In the genomic region with DNA sequence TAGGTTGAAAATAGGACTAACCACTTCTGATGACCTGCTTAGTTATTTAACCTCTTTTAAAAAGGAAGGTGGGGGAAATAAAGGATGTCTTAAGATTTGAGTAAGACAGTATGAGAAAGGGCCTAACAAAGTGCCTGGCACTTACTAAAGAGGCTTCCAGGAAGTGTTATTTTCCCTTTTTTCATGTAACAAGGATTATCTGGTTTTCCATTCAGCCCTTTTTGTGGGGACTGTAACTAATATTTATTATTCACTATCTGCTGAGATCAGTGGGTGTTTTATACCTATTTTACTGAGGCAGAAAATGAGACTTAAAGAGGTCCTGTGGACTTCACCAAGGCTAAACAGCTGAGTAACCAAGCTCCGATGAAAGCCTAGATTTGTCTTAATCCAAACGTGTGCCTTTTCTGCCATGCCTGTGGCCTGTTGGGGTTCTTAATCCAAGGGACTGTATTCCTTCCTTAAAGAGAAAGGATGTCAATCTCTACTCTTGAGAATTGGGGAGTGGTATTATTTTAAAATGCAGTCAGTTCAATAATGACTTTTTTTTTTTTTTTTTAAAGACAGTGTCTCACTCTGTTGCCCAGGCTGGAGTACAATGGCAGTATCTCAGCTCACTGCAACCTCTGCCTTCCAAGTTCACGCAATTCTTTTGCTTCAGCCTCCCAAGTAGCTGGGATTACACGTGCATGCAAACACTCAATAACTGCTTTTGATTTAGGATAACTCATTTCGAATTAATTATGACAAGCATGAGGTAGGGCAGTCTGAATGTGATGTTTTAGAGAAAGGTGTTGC, we compare ENCODE assay signal across 17 cellular contexts. TPM values are rescaled to one million over a fixed set of nuclear protein-coding genes. Genes with fewer than 3 reads are reported as not detected.
DNase-seq lines count a peak whose midpoint lies in the region; ATAC-seq and TF ChIP-seq lines count a peak whose summit lies in the region.
"Had no signal": no experiment of that assay in that cellular context is flagged by ENCODE, and none has a peak within 500 bp of the region (broad histone marks: within the 10 kb centered on the region; RNA-seq: fewer than 3 reads in every experiment).

No MANE protein-coding gene starts in this region.

- H3K4me1 Mint-ChIP-seq in MCF 10A (ENCODE audit: insufficient read depth, unreplicated experiment) (peaks cover 36% of the 10 kb centered on the region), brain (peaks cover 85% of the 10 kb centered on the region)

- H3K4me3 Mint-ChIP-seq in MCF 10A (ENCODE audit: unreplicated experiment) (peak overlapping the region; percentile 66), brain (peak overlapping the region in 4 of 5 experiments; percentile 57 to 81 (median 59))
- H3K4me3 Mint-ChIP-seq: dendritic cell treated with granulocyte-macrophage colony-stimulating factor and Interleukin-4, amounts not matched to agents 40 ng/mL and 50 ng/mL, for 4 days had no signal

- CTCF ChIA-PET in MCF 10A (lab: Yijun Ruan, JAX), result interaction anchor here (0.6 to 1.8 kb wide), 4 partner anchors 9 to 223 kb away, joined by 3 to 7 read pairs (median 4); no protein-coding TSS in a partner anchor
- CTCF ChIA-PET in mammary epithelial cell (lab: Charles Lee; ENCODE audit: low non-redundant PET), result interaction anchor here (0.6 kb wide), 1 partner anchor 125 kb away, joined by 3 read pairs; no protein-coding TSS in a partner anchor

- DNase-seq in MCF 10A (ENCODE audit: unreplicated experiment), result no peak
- DNase-seq in mammary epithelial cell, result no peak
- no peak for DNase-seq in gastrocnemius medialis
- no peak for DNase-seq in NCI-H146 treated with DMSO at 0.1 percent for 48 hours (lab: John Stamatoyannopoulos, UW; ENCODE audit: unreplicated experiment)
- no peak for DNase-seq in body of pancreas
- DNase-seq: Caco-2; immature natural killer cell; left lung; Right ventricle myocardium superior; stimulated activated CD4-positive, alpha-beta T cell treated with anti-CD3 and anti-CD28 coated beads, Interleukin-4, amount 100 ng/mL, for 24 hours; SW 1271; upper lobe of left lung had no signal

- no peaks in the 10 kb centered on the region for H3K27me3 Mint-ChIP-seq in MCF 10A (ENCODE audit: insufficient read depth, unreplicated experiment)
- peaks cover 16% of the 10 kb centered on the region for H3K27me3 Mint-ChIP-seq in brain

- no peak overlapping the region for H2AFZ ChIP-seq in mammary epithelial cell (ENCODE audit: low read depth, low read length)
- H2AFZ ChIP-seq in KMS-11 (ENCODE audit: low read depth), result no peak overlapping the region

- H4K20me1 ChIP-seq in mammary epithelial cell (ENCODE audit: insufficient read depth, low read length), result no peaks in the 10 kb centered on the region
- H4K20me1 ChIP-seq in KMS-11 (ENCODE audit: insufficient read depth), result peaks cover 44% of the 10 kb centered on the region

- TF ChIP-seq CTCF in MCF 10A (IDR thresholded peaks at IDR 0.05; ENCODE audit: unreplicated experiment) (no peak), mammary epithelial cell (conservative IDR thresholded peaks at IDR 0.05 in 1 of 2, IDR thresholded peaks at IDR 0.05 in 1 of 2; ENCODE audit: extremely low read depth in 1 of 2, insufficient read depth in 1 of 2, low read depth in 1 of 2, low read length in 2 of 2) (no peak), KMS-11 (conservative IDR thresholded peaks at IDR 0.05; ENCODE audit: low read depth, low read length) (no peak), brain (conservative IDR thresholded peaks at IDR 0.05) (no peak), gastrocnemius medialis (IDR thresholded peaks at IDR 0.05 in 4 of 5, conservative IDR thresholded peaks at IDR 0.05 in 1 of 5) (no peak), body of pancreas (IDR thresholded peaks at IDR 0.05) (no peak)

- in situ Hi-C loops in mammary epithelial cell (cut with MboI; ENCODE audit: low sequenced_read_pairs in 2 of 2) (no loop called here), gastrocnemius medialis (cut with MboI; ENCODE audit: low sequenced_read_pairs in 4 of 4) (loop anchor here in 2 of 4 donors (25.0 kb wide), 2 partner anchors 220 to 395 kb away; no protein-coding TSS in a partner anchor)

- H3K9ac ChIP-seq in mammary epithelial cell (ENCODE audit: insufficient read depth, low read length), result no peak overlapping the region
- peak overlapping the region; percentile 37; the same call in 1 of the 2 replicates for H3K9ac ChIP-seq in KMS-11

- POLR2A ChIA-PET in MCF 10A (lab: Yijun Ruan, JAX), result interaction anchor here (0.7 to 1.0 kb wide), 3 partner anchors 29 to 96 kb away, joined by 3 read pairs; no protein-coding TSS in a partner anchor

- BruUV-seq in MCF 10A (replicated peaks; lab: Mats Ljungman, UMichigan) (no TSS peak), mammary epithelial cell (replicated peaks; lab: Mats Ljungman, UMichigan) (no TSS peak)

- 96% methylated on average over 5 of the region's 5 CpGs for WGBS in mammary epithelial cell (ENCODE audit: low coverage, missing lambda C conversion rate)
- WGBS in body of pancreas, 2 donors, result 50 to 51% methylated on average over 5 of the region's 5 CpGs

- no peaks in the 10 kb centered on the region for H3K27me3 ChIP-seq in mammary epithelial cell (ENCODE audit: insufficient read depth, low read length)
- H3K27me3 ChIP-seq in KMS-11 (ENCODE audit: insufficient read depth, low read depth), result no peaks in the 10 kb centered on the region
- no peaks in the 10 kb centered on the region for H3K27me3 ChIP-seq in gastrocnemius medialis
- H3K27me3 ChIP-seq in body of pancreas, result no peaks in the 10 kb centered on the region
- H3K27me3 ChIP-seq: upper lobe of left lung had no signal

- H3K27ac Mint-ChIP-seq in MCF 10A (ENCODE audit: low read depth, unreplicated experiment) (peak overlapping the region; percentile 41), brain (no peak overlapping the region)
- H3K27ac Mint-ChIP-seq: dendritic cell treated with granulocyte-macrophage colony-stimulating factor and Interleukin-4, amounts not matched to agents 40 ng/mL and 50 ng/mL, for 4 days; immature natural killer cell had no signal

- intact Hi-C loops in MCF 10A (cut with micrococcal nuclease), result no loop called here
- intact Hi-C loops in mammary epithelial cell (cut with micrococcal nuclease), result no loop called here
- intact Hi-C loops in gastrocnemius medialis (cut with DNase I; ENCODE audit: low total_unique reads), result loop anchor here (1.0 kb wide), 1 partner anchor 109 kb away; no protein-coding TSS in a partner anchor
- intact Hi-C loops in body of pancreas (cut with DNase I), result no loop called here

- no peak overlapping the region for H3K27ac ChIP-seq in mammary epithelial cell (ENCODE audit: insufficient read depth, low read depth, low read length)
- H3K27ac ChIP-seq in KMS-11, result peak overlapping the region; percentile 96
- peak overlapping the region; percentile 49 to 61 (median 52) for H3K27ac ChIP-seq in gastrocnemius medialis
- peak overlapping the region in 1 of 4 donors; percentile 23 for H3K27ac ChIP-seq in body of pancreas
- H3K27ac ChIP-seq: left lung, upper lobe of left lung had no signal

- H3K36me3 Mint-ChIP-seq in MCF 10A (ENCODE audit: insufficient read depth, unreplicated experiment) (peaks cover 12% of the 10 kb centered on the region), brain (peaks cover 28% of the 10 kb centered on the region)

- H3K9me3 Mint-ChIP-seq in MCF 10A (ENCODE audit: unreplicated experiment) (no peaks in the 10 kb centered on the region), brain (peaks cover 0 to 17% (median 4%) of the 10 kb centered on the region in 5 experiments)
- H3K9me3 Mint-ChIP-seq: dendritic cell treated with granulocyte-macrophage colony-stimulating factor and Interleukin-4, amounts not matched to agents 40 ng/mL and 50 ng/mL, for 4 days; immature natural killer cell had no signal

- H3K4me2 ChIP-seq in mammary epithelial cell (ENCODE audit: insufficient read depth, low read depth, low read length) (no peak overlapping the region), KMS-11 (peak overlapping the region; percentile 84)

- H3K4me3 ChIP-seq in mammary epithelial cell (replicated peaks in 1 of 3; ENCODE audit: insufficient read depth in 1 of 3, low read depth in 2 of 3, low read length in 3 of 3) (no peak overlapping the region), KMS-11 (IDR thresholded peaks at IDR 0.05; ENCODE audit: insufficient read depth, low read depth, low read length) (no peak overlapping the region), gastrocnemius medialis (no peak overlapping the region), body of pancreas (no peak overlapping the region)
- H3K4me3 ChIP-seq: left lung, upper lobe of left lung had no signal

- dilution Hi-C loops in mammary epithelial cell (cut with HindIII; ENCODE audit: low sequenced_read_pairs), result no loop called here

- ATAC-seq in gastrocnemius medialis, result no peak
- no peak for ATAC-seq in HG03565 (IDR thresholded peaks at IDR 0.05; ENCODE audit: unreplicated experiment)
- ATAC-seq in body of pancreas, result no peak
- ATAC-seq: HCT116, left lung had no signal

- no peaks in the 10 kb centered on the region for H3K4me1 ChIP-seq in mammary epithelial cell (ENCODE audit: insufficient read depth, low read length)
- H3K4me1 ChIP-seq in KMS-11 (ENCODE audit: low read depth, poor library complexity, severe bottlenecking), result peaks cover 79% of the 10 kb centered on the region
- peaks cover 68 to 79% of the 10 kb centered on the region in 2 donors for H3K4me1 ChIP-seq in gastrocnemius medialis
- peaks cover 47% of the 10 kb centered on the region for H3K4me1 ChIP-seq in body of pancreas
- H3K4me1 ChIP-seq: Caco-2 had no signal

- peaks cover 59% of the 10 kb centered on the region for H3K79me2 ChIP-seq in mammary epithelial cell (ENCODE audit: insufficient read depth, low read length)
- H3K79me2 ChIP-seq in KMS-11 (ENCODE audit: insufficient read depth, low read depth), result peaks cover 100% of the 10 kb centered on the region

- TF ChIP-seq POLR2A in gastrocnemius medialis (IDR thresholded peaks at IDR 0.05), result no peak
- TF ChIP-seq POLR2A in body of pancreas (IDR thresholded peaks at IDR 0.05), result no peak

- H3K9me3 ChIP-seq in mammary epithelial cell (replicated peaks; ENCODE audit: insufficient read depth, low read length), result no peaks in the 10 kb centered on the region
- H3K9me3 ChIP-seq in gastrocnemius medialis, result no peaks in the 10 kb centered on the region
- no peaks in the 10 kb centered on the region for H3K9me3 ChIP-seq in body of pancreas
- H3K9me3 ChIP-seq: Caco-2, left lung, upper lobe of left lung had no signal

- no peaks in the 10 kb centered on the region for H3K36me3 ChIP-seq in mammary epithelial cell (ENCODE audit: insufficient read depth, low read length)
- H3K36me3 ChIP-seq in KMS-11 (ENCODE audit: insufficient read depth), result no peaks in the 10 kb centered on the region
- no peaks in the 10 kb centered on the region for H3K36me3 ChIP-seq in gastrocnemius medialis
- H3K36me3 ChIP-seq in body of pancreas (replicated peaks in 1 of 2; ENCODE audit: insufficient read depth in 1 of 2, low read depth in 2 of 2), result no peaks in the 10 kb centered on the region
- H3K36me3 ChIP-seq: left lung, upper lobe of left lung had no signal

RNA-seq across cellular contexts. Expression of a gene that starts 6.5 kb away (rescaled TPM):
- total RNA-seq in MCF 10A (2022), result 16.8 and 19.3 TPM in 2 replicates
- 10 to 100 TPM in 1 of 2 donors, 1 to 10 TPM in 1; 7.5 to 16.8 TPM for total RNA-seq in mammary epithelial cell
- 1.5 TPM for polyA plus RNA-seq in mammary epithelial cell
- 3.2 TPM for polyA minus RNA-seq in mammary epithelial cell
- 2.8 TPM for polyA plus RNA-seq in brain (ENCODE audit: insufficient read depth, low read depth, low replicate concordance)
- 10 to 100 TPM; 11.4 to 26.7 (median 16.8) TPM for total RNA-seq in gastrocnemius medialis
- total RNA-seq in body of pancreas, result 10 to 100 TPM; 11.9 to 15.8 TPM
